Comparison of ENCODE assay signal across 21 cellular contexts in genomic region chr18:35387367-35387685, GRCh38.
"Had no signal": no experiment of that assay in that cellular context is flagged by ENCODE, and none has a peak within 500 bp of the region (broad histone marks: within the 10 kb centered on the region; RNA-seq: fewer than 3 reads in every experiment).

No MANE protein-coding gene starts in this region.

- H3K36me3 ChIP-seq: esophagus muscularis mucosa, gastrocnemius medialis, heart right ventricle, prostate gland, suprapubic skin, transverse colon, vagina had no signal

- H3K4me3 ChIP-seq: esophagus muscularis mucosa, gastrocnemius medialis, heart right ventricle, mucosa of descending colon, prostate gland, skin epidermis, suprapubic skin, transverse colon, vagina had no signal

- H3K36me3 Mint-ChIP-seq: activated naive CD8-positive, alpha-beta T cell; naive B cell had no signal

- H3K4me3 Mint-ChIP-seq: activated naive CD8-positive, alpha-beta T cell; naive B cell; neural crest cell had no signal

- FAIRE-seq: endothelial cell of umbilical vein had no signal

- H3K9me3 Mint-ChIP-seq: naive B cell had no signal

- H3K4me1 ChIP-seq: gastrocnemius medialis, prostate gland, transverse colon, vagina had no signal

- DNase-seq: activated CD4-positive, alpha-beta T cell treated with anti-CD3 and anti-CD28 coated beads, Interleukin-2, amount 50 U/mL, for 4 hours; cerebellar nuclear complex; effector memory CD4-positive, alpha-beta T cell; gastrocnemius medialis; heart right ventricle; kidney glomerular epithelial cell; mucosa of descending colon; naive B cell; right cardiac atrium; stimulated activated CD4-positive, alpha-beta T cell treated with anti-CD3 and anti-CD28 coated beads, Interleukin-2, amount 100 ng/mL, for 48 hours; stimulated activated naive CD8-positive, alpha-beta T cell treated with anti-CD3 and anti-CD28 coated beads, Interleukin-15, amount 100 ng/mL, for 72 hours; T-helper 2 cell; transverse colon had no signal

- ATAC-seq: gastrocnemius medialis had no signal

- H3K27ac ChIP-seq: esophagus muscularis mucosa, gastrocnemius medialis, prostate gland, suprapubic skin, transverse colon, vagina had no signal

- H3K9me3 ChIP-seq: gastrocnemius medialis, mucosa of descending colon, prostate gland, suprapubic skin, transverse colon, vagina had no signal

- H3K27me3 ChIP-seq: gastrocnemius medialis, suprapubic skin, transverse colon, vagina had no signal

- H3K27ac Mint-ChIP-seq: activated naive CD8-positive, alpha-beta T cell had no signal
